7 cellular contexts compared by ENCODE assay signal in genomic region chr7:151754142-151754590, GRCh38.
DNase-seq lines count a peak whose midpoint lies in the region; FAIRE-seq and TF ChIP-seq lines count a peak whose summit lies in the region.

No MANE protein-coding gene starts in this region.

- WGBS in mesodermal cell (ENCODE audit: insufficient coverage in 2 of 2), 2 experiments: 17 to 21% methylated on average over 14 of the region's 14 CpGs

- no peak overlapping the region for H3K4me3 ChIP-seq in Peyer's patch
- no peak overlapping the region for H3K4me3 ChIP-seq in mesodermal cell (ENCODE audit: extremely low read depth, insufficient read depth, low read length, poor library complexity, severe bottlenecking)
- no peak overlapping the region for H3K4me3 ChIP-seq in vagina

- H3K27ac ChIP-seq in Peyer's patch: peak overlapping the region; percentile 58 to 80 (median 68)
- peak overlapping the region; percentile 53 for H3K27ac ChIP-seq in epithelial cell of prostate
- peak overlapping the region; percentile 92 for H3K27ac ChIP-seq in mesodermal cell (ENCODE audit: low read depth, low read length, severe bottlenecking)
- H3K27ac ChIP-seq in vagina: peak overlapping the region; percentile 82

- no peak for FAIRE-seq in H54 (lab: Jason Lieb, UNC)

- intact Hi-C loops in vagina (cut with DNase I): loop anchor here (10.0 kb wide), 1 partner anchor 119 kb away; no protein-coding TSS in a partner anchor

- H3K36me3 ChIP-seq in Peyer's patch (no peaks in the 10 kb centered on the region), mesodermal cell (ENCODE audit: control insufficient read depth, insufficient read depth, low read length) (no peaks in the 10 kb centered on the region), vagina (no peaks in the 10 kb centered on the region)

- no peaks in the 10 kb centered on the region for H3K27me3 ChIP-seq in Peyer's patch
- H3K27me3 ChIP-seq in vagina: no peaks in the 10 kb centered on the region

- no peaks in the 10 kb centered on the region for H3K9me3 ChIP-seq in Peyer's patch
- H3K9me3 ChIP-seq in mesodermal cell (ENCODE audit: control insufficient read depth, low read length): no peaks in the 10 kb centered on the region
- H3K9me3 ChIP-seq in vagina: no peaks in the 10 kb centered on the region

- DNase-seq in DMS153 (lab: John Stamatoyannopoulos, UW): peak; percentile 17
- peak; percentile 93 for DNase-seq in H54 (ENCODE audit: insufficient read length, low spot score)
- peak; percentile 32 to 80 (median 78) for DNase-seq in Peyer's patch
- peak; percentile 82 for DNase-seq in epithelial cell of prostate (ENCODE audit: low read depth, low spot score)
- DNase-seq in vagina (ENCODE audit: extremely low spot score in 2 of 2): no peak
- no peak for DNase-seq in NCI-H1048 (lab: John Stamatoyannopoulos, UW)

- TF ChIP-seq CTCF in Peyer's patch (IDR thresholded peaks at IDR 0.05) (peak; percentile 57 to 86 (median 76)), vagina (IDR thresholded peaks at IDR 0.05) (peak; percentile 61 to 85 (median 71))

- no peak for TF ChIP-seq POLR2A in H54 (IDR thresholded peaks at IDR 0.05; ENCODE audit: low read depth, low read length)
- peak in 1 of 2 donors; percentile 4 for TF ChIP-seq POLR2A in Peyer's patch (IDR thresholded peaks at IDR 0.05)
- TF ChIP-seq POLR2A in vagina (IDR thresholded peaks at IDR 0.05): no peak

- H3K4me1 ChIP-seq in Peyer's patch (peaks cover 0 to 33% (median 7%) of the 10 kb centered on the region in 4 donors), mesodermal cell (ENCODE audit: control insufficient read depth, insufficient read depth, low read length, poor library complexity, severe bottlenecking) (peaks cover 28% of the 10 kb centered on the region), vagina (peaks cover 56% of the 10 kb centered on the region)

Comparison
In these comparisons a context has a peak if more than half of its experiments do, and no peak if none do; other contexts are left out.
1. DNase-seq: peak in DMS153 (single experiment), H54 (single experiment), Peyer's patch (3 of 3) and epithelial cell of prostate (single experiment); none in vagina (0 of 2) and NCI-H1048 (single experiment).
2. Peak in every context shown above with its lines, with median percentiles within 50 percentile points of each other: H3K27ac ChIP-seq.